In the genomic region with DNA sequence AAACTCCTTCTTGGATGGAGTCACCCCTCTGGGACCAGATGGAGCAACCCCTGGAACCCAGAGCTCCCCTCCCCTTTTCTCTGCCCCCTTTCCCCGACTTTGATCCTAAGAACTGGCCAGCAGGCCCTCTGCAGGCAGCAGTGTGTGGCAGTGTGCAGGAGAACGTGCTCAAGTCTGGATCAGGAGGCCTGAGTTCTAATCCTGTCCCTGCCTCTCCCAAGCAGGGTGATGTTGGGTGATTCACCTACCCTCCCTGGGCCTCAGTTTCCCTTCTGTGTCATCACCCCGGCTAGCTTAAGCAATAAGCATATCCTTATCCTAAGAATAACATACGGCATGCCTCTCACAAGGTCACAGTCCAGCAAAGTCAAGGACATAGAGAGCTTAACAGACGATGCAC, we compare ENCODE assay signal across 24 cellular contexts.
DNase-seq lines count a peak whose midpoint lies in the region; ATAC-seq and TF ChIP-seq lines count a peak whose summit lies in the region.
"Had no signal": no experiment of that assay in that cellular context is flagged by ENCODE, and none has a peak within 500 bp of the region (broad histone marks: within the 10 kb centered on the region; RNA-seq: fewer than 3 reads in every experiment).

No MANE protein-coding gene starts in this region.

- H4K5ac ChIP-seq in mesendoderm (ENCODE audit: low read length): no peak overlapping the region

- no CpG with 5 or more reads among the region's 5 CpGs for WGBS in mesendoderm (ENCODE audit: extremely low coverage, insufficient coverage, low lambda C conversion rate)

- H3K79me2 ChIP-seq in mesendoderm (ENCODE audit: control insufficient read depth, insufficient read depth, low read length): no peaks in the 10 kb centered on the region

- H3K36me3 ChIP-seq in WERI-Rb-1: no peaks in the 10 kb centered on the region
- no peaks in the 10 kb centered on the region for H3K36me3 ChIP-seq in mesendoderm (ENCODE audit: control insufficient read depth, insufficient read depth, low read length)
- H3K36me3 ChIP-seq: MG63, Peyer's patch had no signal

- intact Hi-C loops in cardiac septum (cut with DNase I): no loop called here
- intact Hi-C loops in left ventricle myocardium superior (cut with micrococcal nuclease): no loop called here

- H3K4me3 Mint-ChIP-seq in natural killer cell treated with Interleukin-12 subunit alpha and Interleukin-12 subunit beta and Interleukin-15 and Interleukin-18, amount 100 ng/mL, for 72 hours: no peak overlapping the region
- H3K4me3 Mint-ChIP-seq: B cell; CD4-positive, alpha-beta T cell; GM23338; HFFc6 had no signal

- peaks cover 13 to 16% of the 10 kb centered on the region in 2 donors for H3K27me3 Mint-ChIP-seq in natural killer cell treated with Interleukin-12 subunit alpha and Interleukin-12 subunit beta and Interleukin-15 and Interleukin-18, amount 100 ng/mL, for 72 hours

- no peak overlapping the region for H3K27ac Mint-ChIP-seq in natural killer cell treated with Interleukin-12 subunit alpha and Interleukin-12 subunit beta and Interleukin-15 and Interleukin-18, amount 100 ng/mL, for 72 hours
- H3K27ac Mint-ChIP-seq: B cell; CD4-positive, alpha-beta T cell; GM23338; HFFc6 had no signal

- H2BK5ac ChIP-seq in mesendoderm (ENCODE audit: low read length): no peak overlapping the region

- H3K36me3 Mint-ChIP-seq in natural killer cell treated with Interleukin-12 subunit alpha and Interleukin-12 subunit beta and Interleukin-15 and Interleukin-18, amount 100 ng/mL, for 72 hours: no peaks in the 10 kb centered on the region

- no peak overlapping the region for H3K56ac ChIP-seq in mesendoderm (ENCODE audit: low read length)

- H3K79me1 ChIP-seq in mesendoderm (ENCODE audit: low read length): no peaks in the 10 kb centered on the region

- H3K23ac ChIP-seq in mesendoderm (ENCODE audit: low read length): no peak overlapping the region

- H3K9me3 Mint-ChIP-seq in natural killer cell treated with Interleukin-12 subunit alpha and Interleukin-12 subunit beta and Interleukin-15 and Interleukin-18, amount 100 ng/mL, for 72 hours: no peaks in the 10 kb centered on the region
- H3K9me3 Mint-ChIP-seq: CD4-positive, alpha-beta T cell; GM23338; HFFc6 had no signal

- no peak overlapping the region for H3K4me3 ChIP-seq in WERI-Rb-1 (ENCODE audit: low read depth, low read length)
- H3K4me3 ChIP-seq in mesendoderm (ENCODE audit: low read length): no peak overlapping the region
- H3K4me3 ChIP-seq: GM23338, MG63, Peyer's patch had no signal

- H3K9ac ChIP-seq in mesendoderm (ENCODE audit: low read length): no peak overlapping the region

- peak overlapping the region; percentile 82 for H2AK5ac ChIP-seq in mesendoderm (ENCODE audit: low read length)

- no peak overlapping the region for H2BK15ac ChIP-seq in mesendoderm (replicated peaks; ENCODE audit: low read depth)

- H3K27ac ChIP-seq in WERI-Rb-1 (peak overlapping the region; percentile 59), mesendoderm (ENCODE audit: low read depth, low read length) (no peak overlapping the region)
- H3K27ac ChIP-seq: Peyer's patch had no signal

- peaks cover 5 to 8% of the 10 kb centered on the region in 2 donors for H3K4me1 Mint-ChIP-seq in natural killer cell treated with Interleukin-12 subunit alpha and Interleukin-12 subunit beta and Interleukin-15 and Interleukin-18, amount 100 ng/mL, for 72 hours (ENCODE audit: low read depth in 2 of 2)

- no peak overlapping the region for H3K4me2 ChIP-seq in mesendoderm (ENCODE audit: low read length)
- H3K4me2 ChIP-seq: GM23338 had no signal

- H3K27me3 ChIP-seq in WERI-Rb-1 (ENCODE audit: insufficient read depth, low read depth, severe bottlenecking) (no peaks in the 10 kb centered on the region), mesendoderm (ENCODE audit: insufficient read depth, low read length, poor library complexity) (no peaks in the 10 kb centered on the region)
- H3K27me3 ChIP-seq: MG63 had no signal

- DNase-seq in cardiac septum (ENCODE audit: low spot score) (peak; percentile 27), left ventricle myocardium superior (no peak), WERI-Rb-1 (peak; percentile 51), mesendoderm (no peak), SK-N-DZ (ENCODE audit: low spot score) (no peak)
- DNase-seq in natural killer cell treated with Interleukin-12 subunit alpha and Interleukin-12 subunit beta and Interleukin-15 and Interleukin-18, amount 100 ng/mL, for 72 hours (ENCODE audit: low spot score): no peak
- DNase-seq: 8988T; Caco-2; CD4-positive, alpha-beta T cell; DMS153; GF-D8; HFFc6; Kasumi-1; MG63; NCI-H1092; NCI-H1436 treated with DMSO at 0.1 percent for 48 hours; NCI-H2029; NCI-H345; NCI-H526 treated with DMSO at 0.1 percent for 48 hours; Peyer's patch had no signal

- H3K9me3 ChIP-seq in WERI-Rb-1 (ENCODE audit: severe bottlenecking): no peaks in the 10 kb centered on the region
- H3K9me3 ChIP-seq: Caco-2, MG63, Peyer's patch had no signal

- no peak overlapping the region for H3K18ac ChIP-seq in mesendoderm (ENCODE audit: low read length)

- no peak for ATAC-seq in left ventricle myocardium superior
- ATAC-seq in GM21515 (IDR thresholded peaks at IDR 0.05; ENCODE audit: unreplicated experiment): no peak
- no peak for ATAC-seq in natural killer cell treated with Interleukin-12 subunit alpha and Interleukin-12 subunit beta and Interleukin-15 and Interleukin-18, amount 100 ng/mL, for 72 hours
- ATAC-seq in GM18870 (IDR thresholded peaks at IDR 0.05; ENCODE audit: unreplicated experiment): no peak
- ATAC-seq: GM23338 had no signal

- no peak overlapping the region for H2BK120ac ChIP-seq in mesendoderm (ENCODE audit: low read depth, low read length)

- peaks cover 14% of the 10 kb centered on the region for H3K4me1 ChIP-seq in mesendoderm (ENCODE audit: control insufficient read depth, low read depth, low read length)

- peak; percentile 45 for TF ChIP-seq CTCF in WERI-Rb-1 (IDR thresholded peaks at IDR 0.05; ENCODE audit: low read depth, low read length)

- no peak overlapping the region for H3K4ac ChIP-seq in mesendoderm (ENCODE audit: low read depth, low read length)

- H4K8ac ChIP-seq in mesendoderm (ENCODE audit: low read depth, low read length): no peak overlapping the region

Comparison
In these comparisons a context has a peak if more than half of its experiments do, and no peak if none do; other contexts are left out.
1. DNase-seq: peak in cardiac septum (single experiment) and WERI-Rb-1 (single experiment); none in left ventricle myocardium superior (single experiment), mesendoderm (single experiment), SK-N-DZ (single experiment) and natural killer cell treated with Interleukin-12 subunit alpha and Interleukin-12 subunit beta and Interleukin-15 and Interleukin-18, amount 100 ng/mL, for 72 hours (single experiment).